In the genomic region with DNA sequence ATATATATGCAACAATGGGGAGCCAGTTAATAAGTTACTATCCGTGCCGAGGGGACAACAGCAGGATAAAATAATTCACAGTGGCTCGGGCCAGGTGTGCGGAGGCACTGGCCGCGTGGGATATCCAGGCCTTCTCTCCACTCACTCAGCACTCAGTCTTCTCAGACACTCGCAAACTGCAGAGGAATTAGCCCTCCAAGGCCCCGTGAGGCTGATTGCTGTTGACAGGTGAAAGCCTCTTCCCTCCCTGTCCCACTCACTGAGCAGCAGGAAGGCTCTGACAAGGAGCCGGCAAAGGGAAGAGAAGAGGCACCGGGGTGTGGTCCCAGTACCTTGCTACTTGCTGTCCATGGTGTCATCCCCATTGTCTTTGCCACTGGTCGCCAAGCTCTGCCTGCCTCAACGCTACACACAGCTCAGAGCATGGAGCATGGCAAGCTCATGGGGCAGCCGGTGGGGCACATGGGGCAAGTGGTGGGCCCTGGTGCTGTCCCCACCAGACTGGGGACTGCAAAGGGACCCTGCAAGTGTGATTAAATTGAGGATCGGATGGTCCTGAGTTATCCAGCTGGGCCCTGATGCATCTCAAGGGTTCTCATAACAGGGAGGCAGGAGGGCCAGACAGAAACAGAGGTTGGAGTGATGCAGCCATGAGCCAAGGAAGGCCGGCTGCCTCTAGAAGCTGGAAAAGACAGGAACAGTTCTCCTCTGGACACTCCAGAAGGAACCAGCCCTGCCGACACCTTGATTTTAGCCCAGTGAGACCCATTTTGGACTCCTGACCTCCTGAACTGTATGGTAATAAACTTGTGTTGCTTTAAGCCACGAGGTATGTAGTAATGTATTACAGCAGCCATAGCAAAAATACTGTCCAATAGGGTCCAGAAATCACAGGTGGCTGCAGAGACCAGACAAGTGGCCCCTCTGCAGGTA, we compare ENCODE assay signal across 16 cellular contexts.
DNase-seq lines count a peak whose midpoint lies in the region; ATAC-seq, FAIRE-seq and TF ChIP-seq lines count a peak whose summit lies in the region.
"Had no signal": no experiment of that assay in that cellular context is flagged by ENCODE, and none has a peak within 500 bp of the region (broad histone marks: within the 10 kb centered on the region; RNA-seq: fewer than 3 reads in every experiment).

No MANE protein-coding gene starts in this region.

- peak overlapping the region; percentile 29 for H3K4me2 ChIP-seq in neural progenitor cell

- H3K27me3 ChIP-seq in bronchial epithelial cell (ENCODE audit: control insufficient read depth, insufficient read depth, low read length) = no peaks in the 10 kb centered on the region
- no peaks in the 10 kb centered on the region for H3K27me3 ChIP-seq in neural progenitor cell
- peaks cover 0 to 2% of the 10 kb centered on the region in 2 donors for H3K27me3 ChIP-seq in small intestine (ENCODE audit: control insufficient read depth in 2 of 2, insufficient read depth in 2 of 2, low read length in 2 of 2)
- H3K27me3 ChIP-seq: BE2C had no signal

- H3K4me3 ChIP-seq in HEK293 (ENCODE audit: low read depth, low read length) (no peak overlapping the region), bronchial epithelial cell (ENCODE audit: low read depth, low read length) (no peak overlapping the region), neural progenitor cell (no peak overlapping the region), small intestine (ENCODE audit: low read depth in 1 of 2, low read length in 2 of 2) (no peak overlapping the region)
- H3K4me3 ChIP-seq: K562 had no signal

- H3K36me3 ChIP-seq in HEK293 (ENCODE audit: control insufficient read depth in 2 of 2, insufficient read depth in 1 of 2, low read length in 2 of 2) = no peaks in the 10 kb centered on the region
- no peaks in the 10 kb centered on the region for H3K36me3 ChIP-seq in bronchial epithelial cell (ENCODE audit: control insufficient read depth, insufficient read depth, low read length)
- H3K36me3 ChIP-seq in neural progenitor cell = no peaks in the 10 kb centered on the region
- no peaks in the 10 kb centered on the region for H3K36me3 ChIP-seq in small intestine (ENCODE audit: control insufficient read depth in 2 of 2, insufficient read depth in 2 of 2, low read length in 2 of 2)
- H3K36me3 ChIP-seq: BE2C had no signal

- no peak overlapping the region for H3K9ac ChIP-seq in neural progenitor cell

- peaks cover 2% of the 10 kb centered on the region for H3K36me3 Mint-ChIP-seq in neural progenitor cell

- no peaks in the 10 kb centered on the region for H3K79me2 ChIP-seq in neural progenitor cell (ENCODE audit: low read depth)

- H4K20me1 ChIP-seq in neural progenitor cell (ENCODE audit: low read depth) = no peaks in the 10 kb centered on the region

- H3K27ac ChIP-seq in HEK293 (ENCODE audit: extremely low read depth, low read depth, low read length) = no peak overlapping the region
- H3K27ac ChIP-seq in neural progenitor cell = no peak overlapping the region
- no peak overlapping the region for H3K27ac ChIP-seq in small intestine (ENCODE audit: low read depth in 1 of 2, low read length in 1 of 2)

- H3F3A ChIP-seq in neural progenitor cell (ENCODE audit: low read depth) = peaks cover 12% of the 10 kb centered on the region

- peaks cover 10% of the 10 kb centered on the region for H3K27me3 Mint-ChIP-seq in neural progenitor cell (ENCODE audit: insufficient read depth, low read depth)

- H3K27ac Mint-ChIP-seq in neural progenitor cell = no peak overlapping the region
- H3K27ac Mint-ChIP-seq: CD4-positive, alpha-beta memory T cell had no signal

- H3K9me3 ChIP-seq in HEK293 (ENCODE audit: control insufficient read depth, insufficient read depth, low read depth, low read length) (no peaks in the 10 kb centered on the region), neural progenitor cell (ENCODE audit: low read depth) (no peaks in the 10 kb centered on the region), small intestine (ENCODE audit: control insufficient read depth, low read depth) (no peaks in the 10 kb centered on the region)
- H3K9me3 ChIP-seq: BE2C had no signal

- TF ChIP-seq CTCF in HEK293 (tag by site-specific recombination; IDR thresholded peaks at IDR 0.05) (no peak), bronchial epithelial cell (IDR thresholded peaks at IDR 0.05; ENCODE audit: insufficient read depth, low read length, severe bottlenecking) (no peak), neural progenitor cell (IDR thresholded peaks at IDR 0.05) (no peak)

- H3K4me1 Mint-ChIP-seq in neural progenitor cell = peaks cover 38% of the 10 kb centered on the region

- 59 to 77% (median 70%) methylated on average over 17 of the region's 17 CpGs for WGBS in small intestine, 3 donors

- peak; percentile 32 for FAIRE-seq in bronchial epithelial cell (lab: Jason Lieb, UNC)
- no peak for FAIRE-seq in small intestine (lab: Jason Lieb, UNC)
- FAIRE-seq: D721Med had no signal

- H3K4me3 Mint-ChIP-seq in neural progenitor cell = no peak overlapping the region

- CTCF ChIA-PET in HEK293 (lab: Yijun Ruan, JAX) = interaction anchor here (1.4 kb wide), 1 partner anchor 10 kb away, joined by 4 read pairs; no protein-coding TSS in a partner anchor

- H3K9me3 Mint-ChIP-seq in neural progenitor cell = peaks cover 16% of the 10 kb centered on the region

- POLR2A ChIA-PET in HEK293 (lab: Yijun Ruan, JAX) = no interaction called here

- H3K4me1 ChIP-seq in HEK293 (ENCODE audit: control insufficient read depth, insufficient read depth, low read length) = peaks cover 4% of the 10 kb centered on the region; the same call in 1 of the 2 replicates
- peaks cover 45% of the 10 kb centered on the region for H3K4me1 ChIP-seq in neural progenitor cell
- no peaks in the 10 kb centered on the region for H3K4me1 ChIP-seq in small intestine (ENCODE audit: control insufficient read depth in 2 of 2, insufficient read depth in 1 of 2, low read depth in 1 of 2, low read length in 1 of 2)

- DNase-seq in bronchial epithelial cell (ENCODE audit: low read depth) = no peak
- peak; percentile 63 for DNase-seq in neural progenitor cell (ENCODE audit: low spot score)
- peak; percentile 22 for DNase-seq in small intestine
- DNase-seq: BE2C; CD4-positive, alpha-beta memory T cell; GF-D8; NCI-H1048; NCI-H2107; SHP77 treated with DMSO at 0.1 percent for 48 hours had no signal

- H2AFZ ChIP-seq in neural progenitor cell (replicated peaks) = no peak overlapping the region

- no peak for ATAC-seq in GM19351 (IDR thresholded peaks at IDR 0.05; ENCODE audit: unreplicated experiment)
- no peak for ATAC-seq in GM18519 (IDR thresholded peaks at IDR 0.05; ENCODE audit: low FRiP score, unreplicated experiment)
- ATAC-seq in GM21825 (IDR thresholded peaks at IDR 0.05; ENCODE audit: unreplicated experiment) = no peak
- ATAC-seq: HCT116, K562 had no signal

TF ChIP-seq in HEK293, 187 proteins besides CTCF, POLR2A, EP300 and RAD21:
- TF ChIP-seq ZBTB48 (tag by site-specific recombination; IDR thresholded peaks at IDR 0.05) = no peak
- TF ChIP-seq, protein P1, sequence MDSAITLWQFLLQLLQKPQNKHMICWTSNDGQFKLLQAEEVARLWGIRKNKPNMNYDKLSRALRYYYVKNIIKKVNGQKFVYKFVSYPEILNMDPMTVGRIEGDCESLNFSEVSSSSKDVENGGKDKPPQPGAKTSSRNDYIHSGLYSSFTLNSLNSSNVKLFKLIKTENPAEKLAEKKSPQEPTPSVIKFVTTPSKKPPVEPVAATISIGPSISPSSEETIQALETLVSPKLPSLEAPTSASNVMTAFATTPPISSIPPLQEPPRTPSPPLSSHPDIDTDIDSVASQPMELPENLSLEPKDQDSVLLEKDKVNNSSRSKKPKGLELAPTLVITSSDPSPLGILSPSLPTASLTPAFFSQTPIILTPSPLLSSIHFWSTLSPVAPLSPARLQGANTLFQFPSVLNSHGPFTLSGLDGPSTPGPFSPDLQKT (IDR thresholded peaks at IDR 0.05; ENCODE audit: borderline replicate concordance, low read depth, low read length) = no peak
- TF ChIP-seq ZNF585B (tag by site-specific recombination; IDR thresholded peaks at IDR 0.05) = peak; percentile 57
- TF ChIP-seq, protein P2, sequence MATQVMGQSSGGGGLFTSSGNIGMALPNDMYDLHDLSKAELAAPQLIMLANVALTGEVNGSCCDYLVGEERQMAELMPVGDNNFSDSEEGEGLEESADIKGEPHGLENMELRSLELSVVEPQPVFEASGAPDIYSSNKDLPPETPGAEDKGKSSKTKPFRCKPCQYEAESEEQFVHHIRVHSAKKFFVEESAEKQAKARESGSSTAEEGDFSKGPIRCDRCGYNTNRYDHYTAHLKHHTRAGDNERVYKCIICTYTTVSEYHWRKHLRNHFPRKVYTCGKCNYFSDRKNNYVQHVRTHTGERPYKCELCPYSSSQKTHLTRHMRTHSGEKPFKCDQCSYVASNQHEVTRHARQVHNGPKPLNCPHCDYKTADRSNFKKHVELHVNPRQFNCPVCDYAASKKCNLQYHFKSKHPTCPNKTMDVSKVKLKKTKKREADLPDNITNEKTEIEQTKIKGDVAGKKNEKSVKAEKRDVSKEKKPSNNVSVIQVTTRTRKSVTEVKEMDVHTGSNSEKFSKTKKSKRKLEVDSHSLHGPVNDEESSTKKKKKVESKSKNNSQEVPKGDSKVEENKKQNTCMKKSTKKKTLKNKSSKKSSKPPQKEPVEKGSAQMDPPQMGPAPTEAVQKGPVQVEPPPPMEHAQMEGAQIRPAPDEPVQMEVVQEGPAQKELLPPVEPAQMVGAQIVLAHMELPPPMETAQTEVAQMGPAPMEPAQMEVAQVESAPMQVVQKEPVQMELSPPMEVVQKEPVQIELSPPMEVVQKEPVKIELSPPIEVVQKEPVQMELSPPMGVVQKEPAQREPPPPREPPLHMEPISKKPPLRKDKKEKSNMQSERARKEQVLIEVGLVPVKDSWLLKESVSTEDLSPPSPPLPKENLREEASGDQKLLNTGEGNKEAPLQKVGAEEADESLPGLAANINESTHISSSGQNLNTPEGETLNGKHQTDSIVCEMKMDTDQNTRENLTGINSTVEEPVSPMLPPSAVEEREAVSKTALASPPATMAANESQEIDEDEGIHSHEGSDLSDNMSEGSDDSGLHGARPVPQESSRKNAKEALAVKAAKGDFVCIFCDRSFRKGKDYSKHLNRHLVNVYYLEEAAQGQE (tag by site-specific recombination; IDR thresholded peaks at IDR 0.05) = no peak
